ENCODE assay signal across 27 cellular contexts in genomic region chr3:2772803-2773202, GRCh38.
"Had no signal": no experiment of that assay in that cellular context is flagged by ENCODE, and none has a peak within 500 bp of the region (broad histone marks: within the 10 kb centered on the region; RNA-seq: fewer than 3 reads in every experiment).

No MANE protein-coding gene starts in this region.

- H3K27ac Mint-ChIP-seq: immature natural killer cell; mesothelial cell of epicardium; naive B cell; natural killer cell treated with Interleukin-12 subunit alpha and Interleukin-12 subunit beta and Interleukin-15 and Interleukin-18, amount 100 ng/mL, for 72 hours; stimulated activated memory B cell treated with anti-CD40 and anti-IgM and Interleukin-4, amounts not matched to agents 10 μg/mL and 1 μg/mL and 100 μg/mL, for 72 hours; stimulated activated naive CD8-positive, alpha-beta T cell treated with anti-CD3 and anti-CD28 coated beads, Interleukin-15, amount 100 ng/mL, for 72 hours; type B pancreatic cell had no signal

- H3K36me3 ChIP-seq: left lung, lower lobe of right lung, right lobe of liver, tibial nerve, uterus had no signal

- H3K36me3 Mint-ChIP-seq: immature natural killer cell; naive B cell; natural killer cell treated with Interleukin-12 subunit alpha and Interleukin-12 subunit beta and Interleukin-15 and Interleukin-18, amount 100 ng/mL, for 72 hours; stimulated activated memory B cell treated with anti-CD40 and anti-IgM and Interleukin-4, amounts not matched to agents 10 μg/mL and 1 μg/mL and 100 μg/mL, for 72 hours; type B pancreatic cell had no signal

- H3K27ac ChIP-seq: left lung, lower lobe of right lung, parathyroid adenoma, psoas muscle, right lobe of liver, tibial nerve, uterus had no signal

- H3K4me1 Mint-ChIP-seq: immature natural killer cell; naive B cell; stimulated activated memory B cell treated with anti-CD40 and anti-IgM and Interleukin-4, amounts not matched to agents 10 μg/mL and 1 μg/mL and 100 μg/mL, for 72 hours; stimulated activated naive CD8-positive, alpha-beta T cell treated with anti-CD3 and anti-CD28 coated beads, Interleukin-15, amount 100 ng/mL, for 72 hours had no signal

- H3K27me3 ChIP-seq: left lung, right lobe of liver, tibial nerve, uterus had no signal

- H3K9me3 Mint-ChIP-seq: immature natural killer cell had no signal

- ATAC-seq: left colon; left lung; lower lobe of right lung; natural killer cell treated with Interleukin-12 subunit alpha and Interleukin-12 subunit beta and Interleukin-15 and Interleukin-18, amount 100 ng/mL, for 72 hours; psoas muscle; right lobe of liver; stimulated activated memory B cell treated with anti-CD40 and anti-IgM and Interleukin-4, amounts not matched to agents 10 μg/mL and 1 μg/mL and 100 μg/mL, for 72 hours; stimulated activated naive CD8-positive, alpha-beta T cell treated with anti-CD3 and anti-CD28 coated beads, Interleukin-15, amount 100 ng/mL, for 72 hours had no signal

- DNase-seq: hypothalamus; immature natural killer cell; kidney; left colon; left lung; lower lobe of right lung; mammary epithelial cell; mesenchymal stem cell; naive B cell; nucleus accumbens; psoas muscle; right lobe of liver; stimulated activated CD4-positive, alpha-beta T cell treated with anti-CD3 and anti-CD28 coated beads, Interleukin-1b, Interleukin-23, amount 100 ng/mL, for 48 hours; stimulated activated CD4-positive, alpha-beta T cell treated with anti-CD3 and anti-CD28 coated beads, Interleukin-2, amount 100 ng/mL, for 48 hours; stimulated activated CD4-positive, alpha-beta T cell treated with anti-CD3 and anti-CD28 coated beads, Interleukin-4, amount 100 ng/mL, for 4 hours; stimulated activated CD8-positive, alpha-beta memory T cell treated with anti-CD3 and anti-CD28 coated beads, Interleukin-4, amount 100 ng/mL, for 48 hours; stimulated activated naive CD4-positive, alpha-beta T cell treated with Interleukin-2 at 50 U/mL for 16 hours; stimulated activated naive CD8-positive, alpha-beta T cell treated with anti-CD3 and anti-CD28 coated beads, Interleukin-15, amount 100 ng/mL, for 72 hours; substantia nigra; uterus had no signal

- H3K4me1 ChIP-seq: left lung, lower lobe of right lung, psoas muscle, right lobe of liver, tibial nerve, uterus had no signal

- H3K4me3 ChIP-seq: left lung, lower lobe of right lung, psoas muscle, right lobe of liver, smooth muscle cell, tibial nerve, uterus had no signal

- H3K9me3 ChIP-seq: left lung, lower lobe of right lung, psoas muscle, right lobe of liver, tibial nerve, uterus had no signal

- H3K4me3 Mint-ChIP-seq: immature natural killer cell; mesothelial cell of epicardium; naive B cell; natural killer cell treated with Interleukin-12 subunit alpha and Interleukin-12 subunit beta and Interleukin-15 and Interleukin-18, amount 100 ng/mL, for 72 hours; stimulated activated memory B cell treated with anti-CD40 and anti-IgM and Interleukin-4, amounts not matched to agents 10 μg/mL and 1 μg/mL and 100 μg/mL, for 72 hours; stimulated activated naive CD8-positive, alpha-beta T cell treated with anti-CD3 and anti-CD28 coated beads, Interleukin-15, amount 100 ng/mL, for 72 hours; type B pancreatic cell had no signal

- H3K27me3 Mint-ChIP-seq: naive B cell; stimulated activated naive CD8-positive, alpha-beta T cell treated with anti-CD3 and anti-CD28 coated beads, Interleukin-15, amount 100 ng/mL, for 72 hours; type B pancreatic cell had no signal
